27 cellular contexts compared by ENCODE assay signal in the genomic region with DNA sequence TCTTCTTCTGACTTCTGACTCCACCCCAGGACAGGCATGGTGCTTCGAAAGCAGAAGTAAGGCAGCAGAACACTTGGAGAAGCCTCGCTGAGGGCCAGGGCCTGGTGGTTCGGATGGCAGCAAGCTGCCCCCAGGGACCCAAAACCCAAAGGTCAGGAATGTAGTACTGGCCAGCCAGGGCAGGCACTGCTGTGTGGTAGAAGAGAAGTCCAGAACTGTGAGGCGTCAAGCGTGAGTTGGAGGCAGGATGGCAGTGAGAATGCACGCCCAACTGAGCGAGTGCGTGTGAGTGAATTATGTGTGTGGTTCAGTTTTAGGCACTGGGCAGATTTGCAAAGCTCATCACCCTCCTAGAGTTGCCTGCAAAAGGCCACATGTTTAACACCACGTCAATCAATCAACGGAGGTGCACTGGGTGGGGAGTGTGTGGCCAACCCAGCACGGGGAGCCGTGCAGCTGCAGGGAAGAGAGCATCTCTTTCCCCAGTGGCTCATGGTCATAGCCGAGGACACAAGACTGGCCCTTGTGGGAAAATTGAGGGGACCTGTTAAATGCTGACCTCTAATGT.
A peak's percentile ranks its signal among the peaks of the same experiment; 100 is the strongest.
DNase-seq lines count a peak whose midpoint lies in the region; ATAC-seq, FAIRE-seq and TF ChIP-seq lines count a peak whose summit lies in the region.
"Had no signal": no experiment of that assay in that cellular context is flagged by ENCODE, and none has a peak within 500 bp of the region (broad histone marks: within the 10 kb centered on the region; RNA-seq: fewer than 3 reads in every experiment).

No MANE protein-coding gene starts in this region.

- no peak overlapping the region for H2BK5ac ChIP-seq in trophoblast cell (ENCODE audit: low read depth, low read length, poor library complexity)

- no peak overlapping the region for H4K8ac ChIP-seq in trophoblast cell (ENCODE audit: low read depth, low read length)

- intact Hi-C loops in tibial artery (cut with DNase I; ENCODE audit: low total_unique reads): no loop called here

- H3K27ac ChIP-seq in trophoblast cell (ENCODE audit: low read depth, low read length): no peak overlapping the region
- no peak overlapping the region for H3K27ac ChIP-seq in tibial artery
- H3K27ac ChIP-seq: neutrophil, right lobe of liver, upper lobe of right lung had no signal

- no peak overlapping the region for H2AK5ac ChIP-seq in trophoblast cell (ENCODE audit: low read length)

- no peak overlapping the region for H3K4me2 ChIP-seq in trophoblast cell (ENCODE audit: low read length)

- no peak overlapping the region for H3K23ac ChIP-seq in trophoblast cell (ENCODE audit: low read length)

- in situ Hi-C loops in GM13977 (cut with MboI; ENCODE audit: low pct_unique_long_range_greater_than_20kb, low sequenced_read_pairs, unreplicated experiment): no loop called here

- H2BK12ac ChIP-seq in trophoblast cell (ENCODE audit: low read length): no peak overlapping the region

- no peak overlapping the region for H2BK120ac ChIP-seq in trophoblast cell (ENCODE audit: insufficient read depth, low read length, poor library complexity)

- no peak overlapping the region for H3K9ac ChIP-seq in trophoblast cell (ENCODE audit: low read length)

- H4K91ac ChIP-seq in trophoblast cell (ENCODE audit: low read depth, low read length): peak overlapping the region; percentile 11

- H3K9me3 ChIP-seq in trophoblast cell (ENCODE audit: insufficient read depth, low read depth, low read length): peaks cover 3% of the 10 kb centered on the region
- no peaks in the 10 kb centered on the region for H3K9me3 ChIP-seq in tibial artery
- H3K9me3 ChIP-seq: neutrophil, right lobe of liver, upper lobe of right lung had no signal

- H2AFZ ChIP-seq in trophoblast cell (ENCODE audit: insufficient read depth, low read length, poor library complexity): no peak overlapping the region

- peak; percentile 92 for FAIRE-seq in GM12892 (lab: Jason Lieb, UNC)
- FAIRE-seq in HTR-8/SVneo (lab: Jason Lieb, UNC): peak; percentile 57
- FAIRE-seq: HepG2, islet of Langerhans had no signal

- ATAC-seq in HG02610 (IDR thresholded peaks at IDR 0.05; ENCODE audit: unreplicated experiment) (peak; percentile 12), GM21576 (IDR thresholded peaks at IDR 0.05; ENCODE audit: unreplicated experiment) (no peak)
- ATAC-seq: activated CD8-positive, alpha-beta memory T cell treated with anti-CD3 and anti-CD28 coated beads, Interleukin-2, amount 10 ng/mL, durations not matched to agents 7 days and 5 days; HepG2; left lobe of liver; Panc1; right lobe of liver; T-helper 17 cell; upper lobe of right lung had no signal

- no peak for DNase-seq in GM12892 (ENCODE audit: insufficient read length)
- no peak for DNase-seq in HTR-8/SVneo (ENCODE audit: insufficient read length, low spot score)
- DNase-seq in trophoblast cell: no peak
- DNase-seq in tibial artery: no peak
- DNase-seq in SHP77 treated with DMSO at 0.1 percent for 48 hours (lab: John Stamatoyannopoulos, UW): no peak
- DNase-seq in GM13977 (ENCODE audit: low spot score): no peak
- DNase-seq: activated CD4-positive, alpha-beta T cell treated with anti-CD3 and anti-CD28 coated beads, Interleukin-2, amount 50 U/mL, for 4 hours; activated CD8-positive, alpha-beta memory T cell treated with anti-CD3 and anti-CD28 coated beads, Interleukin-2, amount 10 ng/mL, durations not matched to agents 7 days and 5 days; activated gamma-delta T cell treated with Interleukin-2 at 50 U/mL for 16 hours; activated T-cell treated with anti-CD3 and anti-CD28 coated beads, Interleukin-2, amount 50 U/mL, for 4 hours; central memory CD4-positive, alpha-beta T cell; COR-L47; endodermal cell; NCI-H1694; NCI-H748 treated with DMSO at 0.1 percent for 48 hours; posterior cingulate gyrus; Right ventricle myocardium superior; T-helper 17 cell; upper lobe of right lung had no signal

- no peak overlapping the region for H4K12ac ChIP-seq in trophoblast cell (ENCODE audit: low read depth, low read length)

- H3K79me2 ChIP-seq in trophoblast cell (ENCODE audit: control insufficient read depth, insufficient read depth, low read length, poor library complexity): no peaks in the 10 kb centered on the region

- no peak overlapping the region for H3K14ac ChIP-seq in trophoblast cell (ENCODE audit: low read length)

- TF ChIP-seq CTCF in tibial artery (IDR thresholded peaks at IDR 0.05) (no peak), GM13977 (IDR thresholded peaks at IDR 0.05; ENCODE audit: extremely low read depth, insufficient read depth, missing control alignments) (no peak)

- H3K4ac ChIP-seq in trophoblast cell (ENCODE audit: low read depth, low read length): no peak overlapping the region

- peaks cover 10 to 12% of the 10 kb centered on the region in 2 experiments for H3K36me3 ChIP-seq in trophoblast cell (ENCODE audit: control insufficient read depth in 1 of 2, insufficient read depth in 2 of 2, low read length in 2 of 2)
- H3K36me3 ChIP-seq in tibial artery: no peaks in the 10 kb centered on the region
- H3K36me3 ChIP-seq: neutrophil, right lobe of liver, upper lobe of right lung had no signal

- H3K27me3 ChIP-seq in trophoblast cell (ENCODE audit: insufficient read depth, low read length): no peaks in the 10 kb centered on the region
- H3K27me3 ChIP-seq in tibial artery: no peaks in the 10 kb centered on the region
- H3K27me3 ChIP-seq: right lobe of liver, upper lobe of right lung had no signal

- TF ChIP-seq POLR2A in GM12892 (IDR thresholded peaks at IDR 0.05; ENCODE audit: low read depth, low read length): peak; percentile 50

- H3K79me1 ChIP-seq in trophoblast cell (ENCODE audit: low read length): peaks cover 14% of the 10 kb centered on the region

- no peak overlapping the region for H3K4me3 ChIP-seq in trophoblast cell (ENCODE audit: low read depth, low read length)
- H3K4me3 ChIP-seq in tibial artery: no peak overlapping the region
- H3K4me3 ChIP-seq: right lobe of liver, upper lobe of right lung had no signal

- WGBS in trophoblast cell (ENCODE audit: extremely low coverage, insufficient coverage, insufficient read length): no CpG with 5 or more reads among the region's 13 CpGs

- H3K4me1 ChIP-seq in trophoblast cell (ENCODE audit: control insufficient read depth in 1 of 2, insufficient read depth in 2 of 2, low read length in 2 of 2): peaks cover 7 to 19% of the 10 kb centered on the region in 2 experiments
- peaks cover 0 to 75% (median 22%) of the 10 kb centered on the region in 4 donors for H3K4me1 ChIP-seq in tibial artery
- H3K4me1 ChIP-seq: upper lobe of right lung had no signal

- H3K18ac ChIP-seq in trophoblast cell (ENCODE audit: low read length): peak overlapping the region; percentile 7
